15 cellular contexts compared by ENCODE assay signal in the genomic region with DNA sequence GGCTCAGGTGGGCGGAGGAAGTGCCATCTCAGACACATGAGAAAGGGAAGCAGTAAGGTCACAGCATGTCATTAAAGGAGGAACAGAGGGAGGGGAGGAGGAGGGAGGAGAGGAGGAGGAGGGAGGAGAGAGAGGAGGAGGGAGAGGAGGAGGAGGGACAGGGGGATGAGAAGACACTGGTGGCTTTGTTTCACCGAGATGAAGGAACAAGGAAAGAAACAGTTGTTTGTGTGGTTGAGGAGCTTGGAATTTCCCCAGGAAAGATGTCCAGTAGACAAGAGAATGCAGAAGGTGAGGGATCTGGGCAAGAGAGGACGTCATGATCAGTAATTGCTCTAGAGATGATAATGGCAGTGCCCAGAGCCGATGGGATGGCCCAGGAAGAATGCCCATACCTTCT.
DNase-seq lines count a peak whose midpoint lies in the region; ATAC-seq and TF ChIP-seq lines count a peak whose summit lies in the region.
"Had no signal": no experiment of that assay in that cellular context is flagged by ENCODE, and none has a peak within 500 bp of the region (broad histone marks: within the 10 kb centered on the region; RNA-seq: fewer than 3 reads in every experiment).

No MANE protein-coding gene starts in this region.

- ATAC-seq in stimulated activated memory B cell treated with anti-CD40 and anti-IgM and Interleukin-4, amounts not matched to agents 10 μg/mL and 1 μg/mL and 100 μg/mL, for 72 hours = no peak
- ATAC-seq in HG02840 (IDR thresholded peaks at IDR 0.05; ENCODE audit: low FRiP score, unreplicated experiment) = no peak
- no peak for ATAC-seq in T-helper 17 cell
- no peak for ATAC-seq in GM19395 (IDR thresholded peaks at IDR 0.05; ENCODE audit: unreplicated experiment)
- ATAC-seq: GM12878, GM23338 had no signal

- no peak overlapping the region for H3K27ac ChIP-seq in neural progenitor cell
- H3K27ac ChIP-seq: C4-2B had no signal

- H3K79me2 ChIP-seq in neural progenitor cell (ENCODE audit: low read depth) = no peaks in the 10 kb centered on the region

- H3K4me2 ChIP-seq in neural progenitor cell = no peak overlapping the region
- H3K4me2 ChIP-seq: GM23338 had no signal

- H3F3A ChIP-seq in neural progenitor cell (ENCODE audit: low read depth) = peaks cover 8% of the 10 kb centered on the region

- H3K27ac Mint-ChIP-seq in neural progenitor cell (peak overlapping the region; percentile 87), T-helper 17 cell (no peak overlapping the region)
- no peak overlapping the region for H3K27ac Mint-ChIP-seq in stimulated activated memory B cell treated with anti-CD40 and anti-IgM and Interleukin-4, amounts not matched to agents 10 μg/mL and 1 μg/mL and 100 μg/mL, for 72 hours
- H3K27ac Mint-ChIP-seq: CD4-positive, alpha-beta memory T cell; GM23338; H9 had no signal

- H3K9ac ChIP-seq in neural progenitor cell = no peak overlapping the region

- no peaks in the 10 kb centered on the region for H3K27me3 ChIP-seq in neural progenitor cell
- H3K27me3 ChIP-seq: BE2C had no signal

- no peak overlapping the region for H2AFZ ChIP-seq in neural progenitor cell (replicated peaks)
- H2AFZ ChIP-seq: GM23338 had no signal

- H3K9me3 ChIP-seq in neural progenitor cell (ENCODE audit: low read depth) (no peaks in the 10 kb centered on the region), T-helper 17 cell (ENCODE audit: control insufficient read depth, low read length, poor library complexity, severe bottlenecking) (no peaks in the 10 kb centered on the region)
- H3K9me3 ChIP-seq: BE2C had no signal

- H3K4me1 Mint-ChIP-seq in neural progenitor cell = peaks cover 34% of the 10 kb centered on the region
- H3K4me1 Mint-ChIP-seq in stimulated activated memory B cell treated with anti-CD40 and anti-IgM and Interleukin-4, amounts not matched to agents 10 μg/mL and 1 μg/mL and 100 μg/mL, for 72 hours = no peaks in the 10 kb centered on the region
- H3K4me1 Mint-ChIP-seq in T-helper 17 cell = peaks cover 3% of the 10 kb centered on the region
- H3K4me1 Mint-ChIP-seq: CD4-positive, alpha-beta memory T cell had no signal

- peaks cover 11% of the 10 kb centered on the region for H3K9me3 Mint-ChIP-seq in neural progenitor cell
- peaks cover 3% of the 10 kb centered on the region for H3K9me3 Mint-ChIP-seq in stimulated activated memory B cell treated with anti-CD40 and anti-IgM and Interleukin-4, amounts not matched to agents 10 μg/mL and 1 μg/mL and 100 μg/mL, for 72 hours

- H3K36me3 ChIP-seq in neural progenitor cell = no peaks in the 10 kb centered on the region
- H3K36me3 ChIP-seq: BE2C had no signal

- H3K27me3 Mint-ChIP-seq in neural progenitor cell (ENCODE audit: insufficient read depth, low read depth) = peaks cover 4% of the 10 kb centered on the region
- H3K27me3 Mint-ChIP-seq in stimulated activated memory B cell treated with anti-CD40 and anti-IgM and Interleukin-4, amounts not matched to agents 10 μg/mL and 1 μg/mL and 100 μg/mL, for 72 hours = no peaks in the 10 kb centered on the region
- H3K27me3 Mint-ChIP-seq in T-helper 17 cell = peaks cover 40% of the 10 kb centered on the region

- H3K4me3 ChIP-seq in neural progenitor cell = no peak overlapping the region
- H3K4me3 ChIP-seq: GM12878, GM23338 had no signal

- no peaks in the 10 kb centered on the region for H4K20me1 ChIP-seq in neural progenitor cell (ENCODE audit: low read depth)

- peaks cover 22% of the 10 kb centered on the region for H3K4me1 ChIP-seq in neural progenitor cell
- H3K4me1 ChIP-seq: BE2C had no signal

- H3K36me3 Mint-ChIP-seq in neural progenitor cell = peaks cover 13% of the 10 kb centered on the region
- H3K36me3 Mint-ChIP-seq in stimulated activated memory B cell treated with anti-CD40 and anti-IgM and Interleukin-4, amounts not matched to agents 10 μg/mL and 1 μg/mL and 100 μg/mL, for 72 hours = no peaks in the 10 kb centered on the region
- H3K36me3 Mint-ChIP-seq in T-helper 17 cell (ENCODE audit: low read depth) = no peaks in the 10 kb centered on the region
- H3K36me3 Mint-ChIP-seq: CD4-positive, alpha-beta memory T cell had no signal

- peak; percentile 5 for DNase-seq in SW480 (ENCODE audit: low spot score)
- DNase-seq in globus pallidus (ENCODE audit: low spot score) = peak; percentile 86
- DNase-seq in neural progenitor cell (ENCODE audit: low spot score) = no peak
- DNase-seq in superior temporal gyrus (ENCODE audit: extremely low spot score) = peak; percentile 63
- no peak for DNase-seq in T-helper 17 cell
- DNase-seq: BE2C; CD4-positive, alpha-beta memory T cell; DMS79; H9 had no signal

- no peak for TF ChIP-seq CTCF in neural progenitor cell (IDR thresholded peaks at IDR 0.05)

- H3K4me3 Mint-ChIP-seq in neural progenitor cell (no peak overlapping the region), T-helper 17 cell (no peak overlapping the region)
- H3K4me3 Mint-ChIP-seq in stimulated activated memory B cell treated with anti-CD40 and anti-IgM and Interleukin-4, amounts not matched to agents 10 μg/mL and 1 μg/mL and 100 μg/mL, for 72 hours = no peak overlapping the region
- H3K4me3 Mint-ChIP-seq: CD4-positive, alpha-beta memory T cell; GM23338; H9 had no signal

Comparison
In these comparisons a context has a peak if more than half of its experiments do, and no peak if none do; other contexts are left out.
1. DNase-seq: peak in SW480 (single experiment), globus pallidus (single experiment) and superior temporal gyrus (single experiment); none in neural progenitor cell (single experiment) and T-helper 17 cell (0 of 3).